8 cellular contexts compared by ENCODE assay signal in genomic region chr12:48717252-48717695, GRCh38. TPM values are rescaled to one million over a fixed set of nuclear protein-coding genes. Genes with fewer than 3 reads are reported as not detected.
DNase-seq lines count a peak whose midpoint lies in the region; ATAC-seq, FAIRE-seq and TF ChIP-seq lines count a peak whose summit lies in the region.

No MANE protein-coding gene starts in this region.

- POLR2A ChIA-PET in HEK293 (lab: Yijun Ruan, JAX): no interaction called here

- peaks cover 34% of the 10 kb centered on the region for H3K36me3 ChIP-seq in DND-41 (ENCODE audit: insufficient read depth, low read length)
- H3K36me3 ChIP-seq in HEK293 (ENCODE audit: control insufficient read depth in 2 of 2, insufficient read depth in 1 of 2, low read length in 2 of 2): peaks cover 25 to 27% of the 10 kb centered on the region in 2 experiments
- peaks cover 30% of the 10 kb centered on the region for H3K36me3 ChIP-seq in WERI-Rb-1

- H3K4me2 ChIP-seq in DND-41 (ENCODE audit: insufficient read depth, low read length): peak overlapping the region; percentile 75

- H3K9me3 ChIP-seq in DND-41 (ENCODE audit: insufficient read depth, low read length, severe bottlenecking) (peaks cover 7% of the 10 kb centered on the region), HEK293 (ENCODE audit: control insufficient read depth, insufficient read depth, low read depth, low read length) (no peaks in the 10 kb centered on the region), WERI-Rb-1 (ENCODE audit: severe bottlenecking) (peaks cover 7% of the 10 kb centered on the region)

- TF ChIP-seq CTCF in DND-41 (IDR thresholded peaks at IDR 0.05; ENCODE audit: borderline replicate concordance, extremely low read depth, low read length, poor library complexity, severe bottlenecking) (no peak), HEK293 (tag by site-specific recombination; IDR thresholded peaks at IDR 0.05) (no peak), WERI-Rb-1 (IDR thresholded peaks at IDR 0.05; ENCODE audit: low read depth, low read length) (no peak), retinal pigment epithelial cell (conservative IDR thresholded peaks at IDR 0.05; ENCODE audit: low read depth, low read length) (no peak)

- DNase-seq in DND-41 (no peak), WERI-Rb-1 (no peak), germinal center (ENCODE audit: low spot score) (peak; percentile 23), retinal pigment epithelial cell (ENCODE audit: low read depth) (no peak), AG20443 (ENCODE audit: low spot score) (no peak), Ammon's horn (ENCODE audit: low spot score) (no peak), GM12892 (ENCODE audit: insufficient read length) (no peak)

- TF ChIP-seq POLR2A in GM12892 (IDR thresholded peaks at IDR 0.05; ENCODE audit: low read depth, low read length): no peak

- H3K4me1 ChIP-seq in DND-41 (ENCODE audit: insufficient read depth, low read length): peaks cover 38% of the 10 kb centered on the region
- 0 out of 2 replicates have a peak, but pooled peaks cover 2% of the 10 kb centered on the region for H3K4me1 ChIP-seq in HEK293 (ENCODE audit: control insufficient read depth, insufficient read depth, low read length)

- H3K9ac ChIP-seq in DND-41 (ENCODE audit: low read depth, low read length): peak overlapping the region; percentile 67

- no peak; the same call in 2 of the 3 replicates for ATAC-seq in DND-41 (ENCODE audit: insufficient read depth, low read depth)

- CTCF ChIA-PET in HEK293 (lab: Yijun Ruan, JAX): interaction anchor here (0.7 to 1.7 kb wide), 4 partner anchors 36 to 98 kb away, joined by 4 to 7 read pairs (median 4); no protein-coding TSS in a partner anchor

- H3K27me3 ChIP-seq in DND-41 (ENCODE audit: insufficient read depth, low read length, poor library complexity) (no peaks in the 10 kb centered on the region), WERI-Rb-1 (ENCODE audit: insufficient read depth, low read depth, severe bottlenecking) (no peaks in the 10 kb centered on the region)

- H3K27ac ChIP-seq in DND-41 (ENCODE audit: low read length) (peak overlapping the region; percentile 76), HEK293 (ENCODE audit: extremely low read depth, low read depth, low read length) (peak overlapping the region; percentile 85), WERI-Rb-1 (peak overlapping the region; percentile 91)

- H2AFZ ChIP-seq in DND-41 (ENCODE audit: low read depth, low read length): peak overlapping the region; percentile 76

- H3K79me2 ChIP-seq in DND-41 (ENCODE audit: insufficient read depth, low read length): peaks cover 48% of the 10 kb centered on the region

- peaks cover 36% of the 10 kb centered on the region; the same call in 1 of the 2 replicates for H4K20me1 ChIP-seq in DND-41 (ENCODE audit: insufficient read depth, low read length)

- FAIRE-seq in GM12892 (lab: Jason Lieb, UNC): no peak

- H3K4me3 ChIP-seq in DND-41 (ENCODE audit: low read depth in 1 of 2, low read length in 2 of 2): peak overlapping the region; percentile 40 to 92; a peak in 3 of 4 replicates
- H3K4me3 ChIP-seq in HEK293 (ENCODE audit: low read depth, low read length): peak overlapping the region; percentile 58
- H3K4me3 ChIP-seq in WERI-Rb-1 (ENCODE audit: low read depth, low read length): peak overlapping the region; percentile 75
- H3K4me3 ChIP-seq in retinal pigment epithelial cell (ENCODE audit: low read length): peak overlapping the region; percentile 88

TF ChIP-seq in HEK293, 187 proteins besides CTCF, POLR2A, EP300 and RAD21 (continues in another document):
- TF ChIP-seq ZNF664 (tag by site-specific recombination; IDR thresholded peaks at IDR 0.05): peak; percentile 9; the same call in 1 of the 2 replicates
- peak; percentile 42; the same call in 1 of the 2 replicates for TF ChIP-seq PRDM1 (tag by site-specific recombination; IDR thresholded peaks at IDR 0.05)
- TF ChIP-seq ZNF521 (tag by site-specific recombination; IDR thresholded peaks at IDR 0.05): no peak
- no peak for TF ChIP-seq ZNF629 (tag by site-specific recombination; IDR thresholded peaks at IDR 0.05)
- TF ChIP-seq ZBTB1 (tag by site-specific recombination; IDR thresholded peaks at IDR 0.05): 0 out of 2 replicates have a peak, but pooled peaks have one; percentile 20
- no peak for TF ChIP-seq ZNF157 (tag by site-specific recombination; IDR thresholded peaks at IDR 0.05)
- peak; percentile 43 for TF ChIP-seq ZBTB26 (tag by site-specific recombination; optimal IDR thresholded peaks at IDR 0.05)
- peak; percentile 88 for TF ChIP-seq ZNF501 (tag by site-specific recombination; IDR thresholded peaks at IDR 0.05)
- TF ChIP-seq ZNF692 (tag by site-specific recombination; IDR thresholded peaks at IDR 0.05): 0 out of 2 replicates have a peak, but pooled peaks have one; percentile 3
- TF ChIP-seq ZNF24 (tag by site-specific recombination; IDR thresholded peaks at IDR 0.05): 0 out of 2 replicates have a peak, but pooled peaks have one; percentile 43
- peak; percentile 13; the same call in 1 of the 2 replicates for TF ChIP-seq ZNF324 (tag by site-specific recombination; IDR thresholded peaks at IDR 0.05)
- TF ChIP-seq SCRT1 (tag by site-specific recombination; IDR thresholded peaks at IDR 0.05; ENCODE audit: borderline replicate concordance): peak; percentile 6; the same call in 1 of the 2 replicates
- TF ChIP-seq ZNF707 (tag by site-specific recombination; IDR thresholded peaks at IDR 0.05): peak; percentile 54; the same call in 1 of the 2 replicates
- peak; percentile 6; the same call in 1 of the 2 replicates for TF ChIP-seq ZBTB7A (tag by site-specific recombination; IDR thresholded peaks at IDR 0.05; ENCODE audit: low read depth)
- peak; percentile 6; the same call in 1 of the 2 replicates for TF ChIP-seq ZNF391 (tag by site-specific recombination; IDR thresholded peaks at IDR 0.05; ENCODE audit: borderline replicate concordance, low read depth)
- TF ChIP-seq ZNF280D (tag by site-specific recombination; IDR thresholded peaks at IDR 0.05): peak; percentile 90
- TF ChIP-seq REPIN1 (tag by site-specific recombination; IDR thresholded peaks at IDR 0.05; ENCODE audit: low read depth): no peak
- 0 out of 2 replicates have a peak, but pooled peaks have one; percentile 12 for TF ChIP-seq ZNF513 (tag by site-specific recombination; IDR thresholded peaks at IDR 0.05)

RNA-seq across cellular contexts. Expression of gene CCNT1, which starts 0.8 kb away (rescaled TPM):
- 15.8 TPM for polyA plus RNA-seq in GM12892 (2012; ENCODE audit: missing spikeins)

RNA-seq across cellular contexts. Expression of gene KANSL2, which starts 35.2 kb away (rescaled TPM):
- 30.5 TPM for polyA plus RNA-seq in GM12892 (2012; ENCODE audit: missing spikeins)
